18 cellular contexts compared by ENCODE assay signal in genomic region chr20:18543216-18543615, GRCh38. TPM values are rescaled to one million over a fixed set of nuclear protein-coding genes. Genes with fewer than 3 reads are reported as not detected.
DNase-seq lines count a peak whose midpoint lies in the region; ATAC-seq, FAIRE-seq and TF ChIP-seq lines count a peak whose summit lies in the region.
"Had no signal": no experiment of that assay in that cellular context is flagged by ENCODE, and none has a peak within 500 bp of the region (broad histone marks: within the 10 kb centered on the region; RNA-seq: fewer than 3 reads in every experiment).

No MANE protein-coding gene starts in this region.

- H3K4me1 Mint-ChIP-seq in stimulated activated naive CD8-positive, alpha-beta T cell treated with anti-CD3 and anti-CD28 coated beads, Interleukin-15, Interleukin-2, amounts not matched to agents 100 ng/mL and 50 ng/mL, for 24 hours (ENCODE audit: low read depth), result no peaks in the 10 kb centered on the region
- H3K4me1 Mint-ChIP-seq in activated T-helper 2 cell treated with anti-CD3 and anti-CD28 coated beads, Interferon-gamma antibody, Interleukin-2, Interleukin-4, amounts not matched to agents 10 μg/mL and 5 μg/mL and 100 μg/mL, durations not matched to agents 14 hours and 24 hours and 36 hours (ENCODE audit: low read depth), result peaks cover 11% of the 10 kb centered on the region
- H3K4me1 Mint-ChIP-seq: CD14-positive monocyte had no signal

- H3K4me3 Mint-ChIP-seq in stimulated activated naive CD8-positive, alpha-beta T cell treated with anti-CD3 and anti-CD28 coated beads, Interleukin-15, Interleukin-2, amounts not matched to agents 100 ng/mL and 50 ng/mL, for 24 hours, result no peak overlapping the region
- no peak overlapping the region for H3K4me3 Mint-ChIP-seq in activated T-helper 2 cell treated with anti-CD3 and anti-CD28 coated beads, Interferon-gamma antibody, Interleukin-2, Interleukin-4, amounts not matched to agents 10 μg/mL and 5 μg/mL and 100 μg/mL, durations not matched to agents 14 hours and 24 hours and 36 hours (ENCODE audit: low read depth)
- H3K4me3 Mint-ChIP-seq: CD14-positive monocyte had no signal

- no peak overlapping the region for H3K4me3 ChIP-seq in body of pancreas
- H3K4me3 ChIP-seq in pancreas, result no peak overlapping the region

- peaks cover 0 to 18% of the 10 kb centered on the region in 2 donors for H3K36me3 ChIP-seq in body of pancreas (replicated peaks in 1 of 2; ENCODE audit: insufficient read depth in 1 of 2, low read depth in 2 of 2)
- H3K36me3 ChIP-seq in pancreas, result peaks cover 0 to 21% (median 15%) of the 10 kb centered on the region in 3 donors

- H3K27me3 ChIP-seq in body of pancreas (no peaks in the 10 kb centered on the region), pancreas (no peaks in the 10 kb centered on the region)

- intact Hi-C loops in body of pancreas (cut with DNase I) (no loop called here), pancreas (cut with DNase I) (no loop called here)
- intact Hi-C loops in activated T-helper 2 cell treated with anti-CD3 and anti-CD28 coated beads, Interferon-gamma antibody, Interleukin-2, Interleukin-4, amounts not matched to agents 10 μg/mL and 5 μg/mL and 100 μg/mL, durations not matched to agents 14 hours and 24 hours and 36 hours (cut with micrococcal nuclease), result no loop called here

- no peak for TF ChIP-seq POLR2A in body of pancreas (IDR thresholded peaks at IDR 0.05)

- H3K9me3 ChIP-seq in body of pancreas, result no peaks in the 10 kb centered on the region
- no peaks in the 10 kb centered on the region for H3K9me3 ChIP-seq in pancreas

- ATAC-seq in stimulated activated naive CD8-positive, alpha-beta T cell treated with anti-CD3 and anti-CD28 coated beads, Interleukin-15, Interleukin-2, amounts not matched to agents 100 U/mL and 50 U/mL, for 24 hours, result no peak
- ATAC-seq in body of pancreas (no peak), pancreas (no peak)

- H3K9me3 Mint-ChIP-seq in stimulated activated naive CD8-positive, alpha-beta T cell treated with anti-CD3 and anti-CD28 coated beads, Interleukin-15, Interleukin-2, amounts not matched to agents 100 ng/mL and 50 ng/mL, for 24 hours, result no peaks in the 10 kb centered on the region
- no peaks in the 10 kb centered on the region for H3K9me3 Mint-ChIP-seq in activated T-helper 2 cell treated with anti-CD3 and anti-CD28 coated beads, Interferon-gamma antibody, Interleukin-2, Interleukin-4, amounts not matched to agents 10 μg/mL and 5 μg/mL and 100 μg/mL, durations not matched to agents 14 hours and 24 hours and 36 hours
- H3K9me3 Mint-ChIP-seq: CD14-positive monocyte had no signal

- H3K27ac ChIP-seq in body of pancreas (peak overlapping the region; percentile 44 to 79 (median 62)), pancreas (peak overlapping the region in 3 of 4 donors; percentile 47 to 73 (median 67))
- H3K27ac ChIP-seq: RWPE1 had no signal

- peak overlapping the region; percentile 1 for H3K27ac Mint-ChIP-seq in stimulated activated naive CD8-positive, alpha-beta T cell treated with anti-CD3 and anti-CD28 coated beads, Interleukin-15, Interleukin-2, amounts not matched to agents 100 ng/mL and 50 ng/mL, for 24 hours
- H3K27ac Mint-ChIP-seq in activated T-helper 2 cell treated with anti-CD3 and anti-CD28 coated beads, Interferon-gamma antibody, Interleukin-2, Interleukin-4, amounts not matched to agents 10 μg/mL and 5 μg/mL and 100 μg/mL, durations not matched to agents 14 hours and 24 hours and 36 hours, result no peak overlapping the region

- H3K36me3 Mint-ChIP-seq in stimulated activated naive CD8-positive, alpha-beta T cell treated with anti-CD3 and anti-CD28 coated beads, Interleukin-15, Interleukin-2, amounts not matched to agents 100 ng/mL and 50 ng/mL, for 24 hours (ENCODE audit: low read depth), result peaks cover 65% of the 10 kb centered on the region
- peaks cover 72% of the 10 kb centered on the region for H3K36me3 Mint-ChIP-seq in activated T-helper 2 cell treated with anti-CD3 and anti-CD28 coated beads, Interferon-gamma antibody, Interleukin-2, Interleukin-4, amounts not matched to agents 10 μg/mL and 5 μg/mL and 100 μg/mL, durations not matched to agents 14 hours and 24 hours and 36 hours (ENCODE audit: low read depth)

- no peak for DNase-seq in stimulated activated naive CD8-positive, alpha-beta T cell treated with anti-CD3 and anti-CD28 coated beads, Interleukin-15, Interleukin-2, amounts not matched to agents 100 U/mL and 50 U/mL, for 24 hours
- DNase-seq in body of pancreas, result no peak
- DNase-seq in pancreas, result no peak
- no peak for DNase-seq in NCI-H2081 treated with DMSO at 0.1 percent for 48 hours (lab: John Stamatoyannopoulos, UW)
- DNase-seq in activated T-helper 2 cell treated with anti-CD3 and anti-CD28 coated beads, Interferon-gamma antibody, Interleukin-2, Interleukin-4, amounts not matched to agents 10 μg/mL and 5 μg/mL and 100 μg/mL, durations not matched to agents 14 hours and 24 hours and 36 hours (ENCODE audit: low spot score), result no peak
- no peak for DNase-seq in H4 (ENCODE audit: low spot score)
- DNase-seq: DMS 273 treated with DMSO at 0.1 percent for 48 hours, GDM1, KBM-7, MV-4-11, NCI-H2171 treated with DMSO at 0.1 percent for 48 hours, OCI-M1 had no signal

- 81 to 92% methylated on average over 4 of the region's 4 CpGs for WGBS in body of pancreas, 2 donors
- 83 to 84% methylated on average over 4 of the region's 4 CpGs for WGBS in pancreas, 2 donors

- H3K27me3 Mint-ChIP-seq in stimulated activated naive CD8-positive, alpha-beta T cell treated with anti-CD3 and anti-CD28 coated beads, Interleukin-15, Interleukin-2, amounts not matched to agents 100 ng/mL and 50 ng/mL, for 24 hours, result no peaks in the 10 kb centered on the region
- H3K27me3 Mint-ChIP-seq in activated T-helper 2 cell treated with anti-CD3 and anti-CD28 coated beads, Interferon-gamma antibody, Interleukin-2, Interleukin-4, amounts not matched to agents 10 μg/mL and 5 μg/mL and 100 μg/mL, durations not matched to agents 14 hours and 24 hours and 36 hours (ENCODE audit: low read depth), result no peaks in the 10 kb centered on the region

- TF ChIP-seq CTCF in body of pancreas (IDR thresholded peaks at IDR 0.05) (no peak), pancreas (IDR thresholded peaks at IDR 0.05) (no peak)

- no peak for FAIRE-seq in pancreas (lab: Jason Lieb, UNC)
- FAIRE-seq: GM12891, GM18507, H1 had no signal

- H3K4me1 ChIP-seq in body of pancreas (peaks cover 21% of the 10 kb centered on the region), pancreas (peaks cover 8 to 17% (median 16%) of the 10 kb centered on the region in 3 donors)

RNA-seq across cellular contexts. Expression of gene SMIM26, which starts 24.0 kb away (rescaled TPM):
- total RNA-seq in body of pancreas, result 10 to 100 TPM; 41.2 to 58.4 TPM
- total RNA-seq in pancreas, result 10 to 100 TPM; 28.8 to 39.3 (median 33.3) TPM
- polyA plus RNA-seq in pancreas, result 100 to 1,000 TPM in 1 of 2 donors, 10 to 100 TPM in 1; 88.0 to 109 TPM
- total RNA-seq in activated T-helper 2 cell treated with anti-CD3 and anti-CD28 coated beads, Interferon-gamma antibody, Interleukin-2, Interleukin-4, amounts not matched to agents 10 μg/mL and 5 μg/mL and 100 μg/mL, durations not matched to agents 14 hours and 24 hours and 36 hours, result 55.0 and 60.2 TPM in 2 replicates
- total RNA-seq in H4 (2014; rRNA removed; shearing (Covaris generic)), result 148 and 149 TPM in 2 replicates

RNA-seq across cellular contexts. Expression of gene SEC23B, which starts 35.5 kb away (rescaled TPM):
- 10 to 100 TPM; 29.0 to 36.3 TPM for total RNA-seq in body of pancreas
- total RNA-seq in pancreas, result 10 to 100 TPM; 39.3 to 55.8 (median 47.7) TPM
- 10 to 100 TPM; 10.1 to 23.9 TPM for polyA plus RNA-seq in pancreas
- total RNA-seq in activated T-helper 2 cell treated with anti-CD3 and anti-CD28 coated beads, Interferon-gamma antibody, Interleukin-2, Interleukin-4, amounts not matched to agents 10 μg/mL and 5 μg/mL and 100 μg/mL, durations not matched to agents 14 hours and 24 hours and 36 hours, result 126 and 131 TPM in 2 replicates
- total RNA-seq in H4 (2014; rRNA removed; shearing (Covaris generic)), result 45.8 and 50.2 TPM in 2 replicates

RNA-seq across cellular contexts. Expression of gene DTD1, which starts 44.6 kb away (rescaled TPM):
- total RNA-seq in body of pancreas (10 to 100 TPM in 1 of 2 donors, 1 to 10 TPM in 1; 8.9 to 16.1 TPM), pancreas (10 to 100 TPM in 5 of 6 donors, 1 to 10 TPM in 1; 8.5 to 14.5 (median 12.1) TPM)
- 10 to 100 TPM in 1 of 2 donors, 1 to 10 TPM in 1; 7.4 to 20.6 TPM for polyA plus RNA-seq in pancreas
- 49.9 and 50.3 TPM in 2 replicates for total RNA-seq in activated T-helper 2 cell treated with anti-CD3 and anti-CD28 coated beads, Interferon-gamma antibody, Interleukin-2, Interleukin-4, amounts not matched to agents 10 μg/mL and 5 μg/mL and 100 μg/mL, durations not matched to agents 14 hours and 24 hours and 36 hours
- total RNA-seq in H4 (2014; rRNA removed; shearing (Covaris generic)), result 78.0 and 108 TPM in 2 replicates

RNA-seq across cellular contexts. Expression of gene RBBP9, which starts 46.2 kb away (rescaled TPM):
- total RNA-seq in body of pancreas (1 to 10 TPM; 6.6 to 8.3 TPM), pancreas (1 to 10 TPM; 3.9 to 7.3 (median 6.3) TPM)
- polyA plus RNA-seq in pancreas, result 1 to 10 TPM; 2.1 to 4.5 TPM
- total RNA-seq in activated T-helper 2 cell treated with anti-CD3 and anti-CD28 coated beads, Interferon-gamma antibody, Interleukin-2, Interleukin-4, amounts not matched to agents 10 μg/mL and 5 μg/mL and 100 μg/mL, durations not matched to agents 14 hours and 24 hours and 36 hours, result 21.2 and 23.5 TPM in 2 replicates
- 10.7 and 19.0 TPM in 2 replicates for total RNA-seq in H4 (2014; rRNA removed; shearing (Covaris generic))
